In genomic region chr11:2426826-2427521, GRCh38 we compare ENCODE assay signal across 19 cellular contexts. TPM values are rescaled to one million over a fixed set of nuclear protein-coding genes. Genes with fewer than 3 reads are reported as not detected.
DNase-seq lines count a peak whose midpoint lies in the region; FAIRE-seq and TF ChIP-seq lines count a peak whose summit lies in the region.
"Had no signal": no experiment of that assay in that cellular context is flagged by ENCODE, and none has a peak within 500 bp of the region (broad histone marks: within the 10 kb centered on the region; RNA-seq: fewer than 3 reads in every experiment).

No MANE protein-coding gene starts in this region.

- no peak overlapping the region for H3K9ac ChIP-seq in kidney (ENCODE audit: low read length in 2 of 2)

- no peak for TF ChIP-seq CTCF in kidney (IDR thresholded peaks at IDR 0.05; ENCODE audit: borderline replicate concordance, extremely low read depth, insufficient read depth)

- H3K27me3 ChIP-seq in small intestine (ENCODE audit: control insufficient read depth in 2 of 2, insufficient read depth in 2 of 2, low read length in 2 of 2): no peaks in the 10 kb centered on the region

- 11 to 68% (median 47%) methylated on average over 13 to 14 of the region's 14 CpGs for WGBS in small intestine, 3 donors

- peak; percentile 60 for DNase-seq in HT-29 (ENCODE audit: low spot score)
- peak; percentile 13 for DNase-seq in NCI-H69 (lab: John Stamatoyannopoulos, UW)
- DNase-seq in kidney: peak; percentile 85
- peak; percentile 78 for DNase-seq in small intestine
- DNase-seq in DMS114 treated with DMSO at 0.1 percent for 48 hours (lab: John Stamatoyannopoulos, UW; ENCODE audit: unreplicated experiment): no peak
- no peak for DNase-seq in DMS 273 treated with DMSO at 0.1 percent for 48 hours (lab: John Stamatoyannopoulos, UW)
- no peak for DNase-seq in activated effector memory CD4-positive, alpha-beta T cell treated with Interleukin-2 at 50 U/mL for 16 hours
- DNase-seq: AML-193; CD4-positive, CD25-positive, alpha-beta regulatory T cell; DND-41; GDM1; NCI-H1436 treated with DMSO at 0.1 percent for 48 hours; NCI-H748 treated with DMSO at 0.1 percent for 48 hours had no signal

- intact Hi-C loops in kidney (cut with DNase I): loop anchor here (5.0 to 10.0 kb wide), 2 partner anchors 105 to 458 kb away; partner anchors contain the start of gene CDKN1C

- H3K36me3 ChIP-seq in kidney (ENCODE audit: control insufficient read depth in 1 of 2, insufficient read depth in 2 of 2, low read length in 2 of 2) (no peaks in the 10 kb centered on the region), small intestine (ENCODE audit: control insufficient read depth in 2 of 2, insufficient read depth in 2 of 2, low read length in 2 of 2) (no peaks in the 10 kb centered on the region)

- no peak for FAIRE-seq in kidney (lab: Jason Lieb, UNC)
- no peak for FAIRE-seq in small intestine (lab: Jason Lieb, UNC)
- FAIRE-seq: GM12892 had no signal

- H3K27ac ChIP-seq in kidney (ENCODE audit: low read depth in 2 of 2, low read length in 2 of 2): no peak overlapping the region
- H3K27ac ChIP-seq in small intestine (ENCODE audit: low read depth in 1 of 2, low read length in 1 of 2): no peak overlapping the region

- H3K9me3 ChIP-seq in kidney (ENCODE audit: control insufficient read depth in 1 of 2, low read length in 2 of 2) (no peaks in the 10 kb centered on the region), small intestine (ENCODE audit: control insufficient read depth, low read depth) (no peaks in the 10 kb centered on the region)

- no peaks in the 10 kb centered on the region for H3K4me1 ChIP-seq in kidney (ENCODE audit: control insufficient read depth in 1 of 2, insufficient read depth in 1 of 2, low read depth in 1 of 2, low read length in 2 of 2)
- H3K4me1 ChIP-seq in small intestine (ENCODE audit: control insufficient read depth in 2 of 2, insufficient read depth in 1 of 2, low read depth in 1 of 2, low read length in 1 of 2): no peaks in the 10 kb centered on the region

- H3K4me3 ChIP-seq in kidney (ENCODE audit: low read length in 2 of 2) (no peak overlapping the region), small intestine (ENCODE audit: low read depth in 1 of 2, low read length in 2 of 2) (no peak overlapping the region)

RNA-seq across cellular contexts. Expression of gene TRPM5, which starts 17.3 kb away (rescaled TPM):
- total RNA-seq in HT-29 (2014; rRNA removed; shearing (Covaris generic)): 1.7 and 1.8 TPM in 2 replicates
- 0.25 TPM for total RNA-seq in kidney
- polyA plus RNA-seq in kidney (ENCODE audit: insufficient read depth, low read depth, low replicate concordance) (0.69 TPM), small intestine (1 to 10 TPM; 2.6 to 10.0 (median 3.1) TPM)
- total RNA-seq: A673, RPMI7951, SK-MEL-5 had no signal
- polyA plus RNA-seq: CD4-positive, CD25-positive, alpha-beta regulatory T cell; IgD-negative memory B cell had no signal

RNA-seq across cellular contexts. Expression of gene KCNQ1, which starts 17.8 kb away (rescaled TPM):
- 9.2 and 9.9 TPM in 2 replicates for total RNA-seq in HT-29 (2014; rRNA removed; shearing (Covaris generic))
- total RNA-seq in kidney: 45.5 TPM
- polyA plus RNA-seq in kidney (ENCODE audit: insufficient read depth, low read depth, low replicate concordance) (49.4 TPM), small intestine (10 to 100 TPM; 18.4 to 54.4 (median 21.5) TPM)
- total RNA-seq: A673, HT1080, RPMI7951 had no signal

RNA-seq across cellular contexts. Expression of gene TSSC4, which starts 26.4 kb away (rescaled TPM):
- total RNA-seq in HT-29 (2014; rRNA removed; shearing (Covaris generic)): 114 and 126 TPM in 2 replicates
- 42.3 TPM for total RNA-seq in kidney
- polyA plus RNA-seq in kidney (ENCODE audit: insufficient read depth, low read depth, low replicate concordance): 51.4 TPM
- polyA plus RNA-seq in small intestine: 100 to 1,000 TPM in 1 of 3 donors, 10 to 100 TPM in 2; 49.2 to 113 (median 77.4) TPM

RNA-seq across cellular contexts. Expression of gene CD81, which starts 49.9 kb away (rescaled TPM):
- total RNA-seq in HT-29 (2014; rRNA removed; shearing (Covaris generic)): 121 and 132 TPM in 2 replicates
- total RNA-seq in kidney: 950 TPM
- polyA plus RNA-seq in kidney (ENCODE audit: insufficient read depth, low read depth, low replicate concordance): 827 TPM
- polyA plus RNA-seq in small intestine: 100 to 1,000 TPM in 1 of 3 donors, 10 to 100 TPM in 2; 11.0 to 231 (median 37.3) TPM

Comparison
In these comparisons a context has a peak if more than half of its experiments do, and no peak if none do; other contexts are left out.
1. DNase-seq: peak in HT-29 (single experiment), NCI-H69 (single experiment), kidney (single experiment) and small intestine (single experiment); none in DMS114 treated with DMSO at 0.1 percent for 48 hours (single experiment), DMS 273 treated with DMSO at 0.1 percent for 48 hours (single experiment) and activated effector memory CD4-positive, alpha-beta T cell treated with Interleukin-2 at 50 U/mL for 16 hours (single experiment).